1 cellular context compared by ENCODE assay signal in genomic region chr11:3984896-3985295, GRCh38.
TF ChIP-seq lines count a peak whose summit lies in the region.

No MANE protein-coding gene starts in this region.

TF ChIP-seq in H1, 55 proteins besides CTCF, POLR2A, EP300 and RAD21 (continued from another document):
- TF ChIP-seq EZH2 (IDR thresholded peaks at IDR 0.05; ENCODE audit: low read depth, low read length, severe bottlenecking) (no peak), CHD7 (IDR thresholded peaks at IDR 0.05; ENCODE audit: insufficient replicate concordance, low read length) (no peak), SIN3A (conservative IDR thresholded peaks at IDR 0.05 in 1 of 2, IDR thresholded peaks at IDR 0.05 in 1 of 2; ENCODE audit: low read depth in 1 of 2, low read length in 2 of 2) (no peak), CEBPB (IDR thresholded peaks at IDR 0.05; ENCODE audit: low read depth, low read length) (no peak), BCL11A (IDR thresholded peaks at IDR 0.05; ENCODE audit: low read depth in 2 of 2, low read length in 2 of 2) (no peak), TAF1 (IDR thresholded peaks at IDR 0.05; ENCODE audit: low read depth, low read length) (no peak), GABPA (IDR thresholded peaks at IDR 0.05; ENCODE audit: borderline replicate concordance, insufficient read depth, low read length) (no peak)
TF ChIP-seq in H1: peak in this region for 0.
